15 cellular contexts compared by ENCODE assay signal in genomic region chr6:87826376-87826775, GRCh38.
A peak's percentile ranks its signal among the peaks of the same experiment; 100 is the strongest.
DNase-seq lines count a peak whose midpoint lies in the region; ATAC-seq, FAIRE-seq and TF ChIP-seq lines count a peak whose summit lies in the region.
"Had no signal": no experiment of that assay in that cellular context is flagged by ENCODE, and none has a peak within 500 bp of the region (broad histone marks: within the 10 kb centered on the region; RNA-seq: fewer than 3 reads in every experiment).

No MANE protein-coding gene starts in this region.

- H3K4me1 ChIP-seq in CD4-positive, alpha-beta memory T cell (ENCODE audit: insufficient read depth, low read length) = peaks cover 16% of the 10 kb centered on the region

- peak overlapping the region in 4 of 8 donors; percentile 6 to 58 (median 24) for H3K4me3 Mint-ChIP-seq in CD4-positive, alpha-beta memory T cell
- H3K4me3 Mint-ChIP-seq in IgD-negative memory B cell (peak overlapping the region in 1 of 4 donors; percentile 64), nephron (no peak overlapping the region)
- H3K4me3 Mint-ChIP-seq in effector memory CD8-positive, alpha-beta T cell = no peak overlapping the region
- H3K4me3 Mint-ChIP-seq: HFFc6 had no signal

- peak overlapping the region; percentile 6 to 89 (median 85) for H3K27ac Mint-ChIP-seq in CD4-positive, alpha-beta memory T cell
- H3K27ac Mint-ChIP-seq in IgD-negative memory B cell = peak overlapping the region; percentile 6 to 93 (median 73)
- peak overlapping the region; percentile 7 to 63 for H3K27ac Mint-ChIP-seq in effector memory CD8-positive, alpha-beta T cell
- H3K27ac Mint-ChIP-seq in nephron = peak overlapping the region in 2 of 3 experiments; percentile 20 to 59
- H3K27ac Mint-ChIP-seq: HFFc6 had no signal

- H3K36me3 ChIP-seq in CD4-positive, alpha-beta memory T cell (ENCODE audit: insufficient read depth, low read length) = no peaks in the 10 kb centered on the region

- POLR2A ChIA-PET in CD4-positive, alpha-beta memory T cell (lab: Charles Lee; ENCODE audit: partially characterized antibody) = no interaction called here

- H3K27ac ChIP-seq in CD4-positive, alpha-beta memory T cell (ENCODE audit: low read depth, low read length) = no peak overlapping the region
- H3K27ac ChIP-seq: KMS-11 had no signal

- TF ChIP-seq POLR2A in H54 (IDR thresholded peaks at IDR 0.05; ENCODE audit: low read depth, low read length) = no peak

- H3K9me3 Mint-ChIP-seq in CD4-positive, alpha-beta memory T cell = peaks cover 0 to 1% (median 0%) of the 10 kb centered on the region in 8 donors
- no peaks in the 10 kb centered on the region for H3K9me3 Mint-ChIP-seq in IgD-negative memory B cell
- no peaks in the 10 kb centered on the region for H3K9me3 Mint-ChIP-seq in effector memory CD8-positive, alpha-beta T cell
- H3K9me3 Mint-ChIP-seq in nephron = no peaks in the 10 kb centered on the region
- H3K9me3 Mint-ChIP-seq: HFFc6 had no signal

- CTCF ChIA-PET in CD4-positive, alpha-beta memory T cell (lab: Charles Lee; ENCODE audit: partially characterized antibody) = no interaction called here

- ATAC-seq in effector memory CD8-positive, alpha-beta T cell (replicated peaks) = no peak

- intact Hi-C loops in CD4-positive, alpha-beta memory T cell (cut with micrococcal nuclease) = no loop called here
- intact Hi-C loops in posterior cingulate gyrus (cut with DNase I) = no loop called here

- H3K27me3 ChIP-seq in CD4-positive, alpha-beta memory T cell (ENCODE audit: insufficient read depth, low read length) = no peaks in the 10 kb centered on the region

- no peak overlapping the region for H3K4me3 ChIP-seq in CD4-positive, alpha-beta memory T cell (ENCODE audit: low read length in 2 of 2)

- no peaks in the 10 kb centered on the region for H3K9me3 ChIP-seq in CD4-positive, alpha-beta memory T cell (ENCODE audit: control insufficient read depth in 1 of 2, low read length in 2 of 2)

- H3K27me3 Mint-ChIP-seq in CD4-positive, alpha-beta memory T cell = no peaks in the 10 kb centered on the region
- H3K27me3 Mint-ChIP-seq in IgD-negative memory B cell (no peaks in the 10 kb centered on the region), nephron (ENCODE audit: low read depth) (no peaks in the 10 kb centered on the region)
- peaks cover 0 to 12% of the 10 kb centered on the region in 2 donors for H3K27me3 Mint-ChIP-seq in effector memory CD8-positive, alpha-beta T cell

- peaks cover 18 to 19% (median 19%) of the 10 kb centered on the region in 4 donors for H3K4me1 Mint-ChIP-seq in CD4-positive, alpha-beta memory T cell
- H3K4me1 Mint-ChIP-seq in IgD-negative memory B cell = peaks cover 22 to 26% (median 24%) of the 10 kb centered on the region in 3 donors
- peaks cover 9% of the 10 kb centered on the region in 2 donors for H3K4me1 Mint-ChIP-seq in effector memory CD8-positive, alpha-beta T cell (ENCODE audit: low read depth in 2 of 2)
- H3K4me1 Mint-ChIP-seq in nephron = peaks cover 56% of the 10 kb centered on the region

- no peak for FAIRE-seq in H54 (lab: Jason Lieb, UNC)
- FAIRE-seq: H1, RCC 7860 had no signal

- DNase-seq in CD4-positive, alpha-beta memory T cell = no peak
- DNase-seq in effector memory CD8-positive, alpha-beta T cell = no peak
- DNase-seq in H54 (ENCODE audit: insufficient read length, low spot score) = no peak
- DNase-seq in posterior cingulate gyrus = no peak
- no peak for DNase-seq in GF-D8 (lab: John Stamatoyannopoulos, UW)
- DNase-seq: HFFc6, NCI-H1436, NCI-H2081 treated with DMSO at 0.1 percent for 48 hours, NCI-H510A treated with DMSO at 0.1 percent for 48 hours, SHP77 had no signal

- no peaks in the 10 kb centered on the region for H3K36me3 Mint-ChIP-seq in CD4-positive, alpha-beta memory T cell
- no peaks in the 10 kb centered on the region for H3K36me3 Mint-ChIP-seq in IgD-negative memory B cell
- H3K36me3 Mint-ChIP-seq in effector memory CD8-positive, alpha-beta T cell (ENCODE audit: insufficient read depth) = no peaks in the 10 kb centered on the region
- no peaks in the 10 kb centered on the region for H3K36me3 Mint-ChIP-seq in nephron (ENCODE audit: low read depth)

- no peak for TF ChIP-seq CTCF in nephron (IDR thresholded peaks at IDR 0.05; ENCODE audit: unreplicated experiment in 3 of 3)

Comparison
In these comparisons a context has a peak if more than half of its experiments do, and no peak if none do; other contexts are left out.
1. H3K27ac Mint-ChIP-seq: peak in every context shown above with its lines; median percentile 85 in CD4-positive, alpha-beta memory T cell; 73 in IgD-negative memory B cell; 40 in nephron; 35 in effector memory CD8-positive, alpha-beta T cell.